In genomic region chr20:31678389-31679356, GRCh38 we compare ENCODE assay signal across 10 cellular contexts. TPM values are rescaled to one million over a fixed set of nuclear protein-coding genes. Genes with fewer than 3 reads are reported as not detected.
DNase-seq lines count a peak whose midpoint lies in the region; ATAC-seq, FAIRE-seq and TF ChIP-seq lines count a peak whose summit lies in the region.
"Had no signal": no experiment of that assay in that cellular context is flagged by ENCODE, and none has a peak within 500 bp of the region (broad histone marks: within the 10 kb centered on the region; RNA-seq: fewer than 3 reads in every experiment).

No MANE protein-coding gene starts in this region.

- TF ChIP-seq POLR2A in A549 (IDR thresholded peaks at IDR 0.05; ENCODE audit: low read length) (no peak), sigmoid colon (IDR thresholded peaks at IDR 0.05) (no peak)

- H3K9me3 ChIP-seq in A549 (no peaks in the 10 kb centered on the region), lower lobe of right lung (no peaks in the 10 kb centered on the region), sigmoid colon (no peaks in the 10 kb centered on the region)

- H3K4me1 ChIP-seq in A549 (peaks cover 100% of the 10 kb centered on the region), lower lobe of right lung (peaks cover 96% of the 10 kb centered on the region), sigmoid colon (peaks cover 0 to 21% (median 14%) of the 10 kb centered on the region in 4 donors)

- CTCF ChIA-PET in A549 (lab: Yijun Ruan, JAX) = interaction anchor here (0.6 to 11.6 kb wide), 8 partner anchors 13 to 119 kb away, joined by 3 to 88 read pairs (median 4); partner anchors contain the start of gene BCL2L1

- DNase-seq in A549 (ENCODE audit: low read depth in 1 of 2, low spot score in 1 of 2) (no peak), HuH-7.5 (ENCODE audit: low spot score) (peak; percentile 57), brain microvascular endothelial cell (peak; percentile 37), lower lobe of right lung (no peak), sigmoid colon (no peak), activated T-cell treated with anti-CD3 and anti-CD28 coated beads for 4 hours (no peak), NCI-H2227 treated with DMSO at 0.1 percent for 48 hours (lab: John Stamatoyannopoulos, UW) (no peak)
- DNase-seq: NCI-H345 had no signal

- 72% methylated on average over 9 of the region's 9 CpGs for WGBS in A549 (ENCODE audit: missing lambda C conversion rate)
- 86 to 90% methylated on average over 9 of the region's 9 CpGs for WGBS in sigmoid colon, 2 donors

- H3K4me3 ChIP-seq in A549 = no peak overlapping the region
- H3K4me3 ChIP-seq in brain microvascular endothelial cell (ENCODE audit: low read depth, low read length) = no peak overlapping the region
- no peak overlapping the region for H3K4me3 ChIP-seq in lower lobe of right lung
- H3K4me3 ChIP-seq in sigmoid colon = no peak overlapping the region

- H3K27me3 ChIP-seq in brain microvascular endothelial cell (replicated peaks) = no peaks in the 10 kb centered on the region
- no peaks in the 10 kb centered on the region for H3K27me3 ChIP-seq in lower lobe of right lung (ENCODE audit: low read depth)
- H3K27me3 ChIP-seq in sigmoid colon = no peaks in the 10 kb centered on the region

- TF ChIP-seq EP300 in A549 (IDR thresholded peaks at IDR 0.05) = no peak
- TF ChIP-seq EP300 in sigmoid colon (IDR thresholded peaks at IDR 0.05) = no peak

- intact Hi-C loops in lower lobe of right lung (cut with DNase I) = no loop called here
- intact Hi-C loops in sigmoid colon (cut with DNase I) = no loop called here

- in situ Hi-C loops in brain microvascular endothelial cell (cut with HindIII; ENCODE audit: low pct_ligation_motif_present, low sequenced_read_pairs) = no loop called here

- FAIRE-seq in A549 (lab: Jason Lieb, UNC) = no peak

- H3K4me2 ChIP-seq in A549 = peak overlapping the region; percentile 45

- no peak for TF ChIP-seq CTCF in A549 (IDR thresholded peaks at IDR 0.05)
- peak; percentile 5 for TF ChIP-seq CTCF in brain microvascular endothelial cell (IDR thresholded peaks at IDR 0.05; ENCODE audit: low read depth, low read length, missing control alignments)
- TF ChIP-seq CTCF in lower lobe of right lung (IDR thresholded peaks at IDR 0.05) = no peak
- TF ChIP-seq CTCF in sigmoid colon (IDR thresholded peaks at IDR 0.05) = no peak

- POLR2A ChIA-PET in A549 (lab: Yijun Ruan, JAX) = interaction anchor here (3.8 kb wide), 1 partner anchor 44 kb away, joined by 15 read pairs; the partner anchor contains the start of gene BCL2L1

- TF ChIP-seq RAD21 in A549 (conservative IDR thresholded peaks at IDR 0.05 in 1 of 2, IDR thresholded peaks at IDR 0.05 in 1 of 2) = no peak

- peak in 1 of 2 experiments; percentile 24; a peak in 3 of 6 replicates for ATAC-seq in A549
- peak; percentile 20 to 34 for ATAC-seq in lower lobe of right lung
- ATAC-seq in HG02571 (IDR thresholded peaks at IDR 0.05; ENCODE audit: unreplicated experiment) = no peak

- H3K36me3 ChIP-seq in brain microvascular endothelial cell (replicated peaks) (peaks cover 14% of the 10 kb centered on the region), lower lobe of right lung (peaks cover 30% of the 10 kb centered on the region), sigmoid colon (peaks cover 0 to 6% (median 0%) of the 10 kb centered on the region in 4 donors)

- H3K27ac ChIP-seq in A549 (peak overlapping the region; percentile 58 to 75), brain microvascular endothelial cell (no peak overlapping the region), lower lobe of right lung (peak overlapping the region; percentile 15), sigmoid colon (no peak overlapping the region)

TF ChIP-seq in A549, 52 proteins besides CTCF, POLR2A, EP300 and RAD21:
- TF ChIP-seq CBX2 (IDR thresholded peaks at IDR 0.05; ENCODE audit: borderline replicate concordance, low read depth) (no peak), ZC3H11A (IDR thresholded peaks at IDR 0.05) (no peak), GATA3 (IDR thresholded peaks at IDR 0.05; ENCODE audit: borderline replicate concordance) (peak; percentile 34; the same call in 1 of the 2 replicates), CEBPB (IDR thresholded peaks at IDR 0.05) (no peak), FOXS1 (CRISPR knock-in tag; IDR thresholded peaks at IDR 0.05) (no peak), HES2 (IDR thresholded peaks at IDR 0.05) (no peak), BHLHE40 (IDR thresholded peaks at IDR 0.05; ENCODE audit: low read depth, low read length) (no peak)
TF ChIP-seq in A549: peak in this region for 1.

RNA-seq across cellular contexts. Expression of gene COX4I2, which starts 41.0 kb away (rescaled TPM):
- not detected in 2 replicates for polyA plus RNA-seq in A549 (2011; rRNA removed)
- polyA plus RNA-seq in A549 (2012; cell fraction: cytosol; rRNA removed) = not detected in 2 replicates
- polyA plus RNA-seq in A549 (2012; cell fraction: nucleus; rRNA removed) = not detected in 2 replicates
- polyA plus RNA-seq in A549 (2017; fragmentation: RNase III; extraction: RNeasy Plus Mini Kit Qiagen cat#74134 plus additional on column Dnase treatment) = not detected in 3 replicates
- not detected in 2 replicates for polyA minus RNA-seq in A549 (2011; rRNA and poly(A)+ RNA removed)
- 17.1 TPM for total RNA-seq in lower lobe of right lung
- total RNA-seq in sigmoid colon = 1 to 10 TPM in 1 of 4 donors, not detected in 3; 1.1 TPM
- polyA plus RNA-seq in sigmoid colon = 1 to 10 TPM in 2 of 3 donors, not detected in 1; 1.4 to 3.0 TPM
- total RNA-seq: lung microvascular endothelial cell had no signal

RNA-seq across cellular contexts. Expression of gene BCL2L1, which starts 44.0 kb away (rescaled TPM):
- polyA plus RNA-seq in A549 (2011; rRNA removed) (159 and 178 TPM in 2 replicates), A549 (2017; fragmentation: RNase III; extraction: RNeasy Plus Mini Kit Qiagen cat#74134 plus additional on column Dnase treatment) (143 to 157 TPM (median 154 TPM) in 3 replicates), sigmoid colon (10 to 100 TPM; 76.1 to 94.8 (median 78.7) TPM)
- 100 and 118 TPM in 2 replicates for polyA plus RNA-seq in A549 (2012; cell fraction: cytosol; rRNA removed)
- 93.5 and 108 TPM in 2 replicates for polyA plus RNA-seq in A549 (2012; cell fraction: nucleus; rRNA removed)
- polyA minus RNA-seq in A549 (2011; rRNA and poly(A)+ RNA removed) = 116 and 122 TPM in 2 replicates
- total RNA-seq in lower lobe of right lung (126 TPM), sigmoid colon (10 to 100 TPM; 53.2 to 71.3 (median 55.7) TPM)

Comparison
In these comparisons a context has a peak if more than half of its experiments do, and no peak if none do; other contexts are left out.
1. DNase-seq: peak in HuH-7.5 (single experiment) and brain microvascular endothelial cell (single experiment); none in A549 (0 of 2), lower lobe of right lung (single experiment), sigmoid colon (single experiment), activated T-cell treated with anti-CD3 and anti-CD28 coated beads for 4 hours (single experiment) and NCI-H2227 treated with DMSO at 0.1 percent for 48 hours (single experiment).
2. H3K27ac ChIP-seq: peak in A549 (2 of 2) and lower lobe of right lung (single experiment); none in brain microvascular endothelial cell (single experiment) and sigmoid colon (0 of 4).